ENCODE assay signal across 14 cellular contexts in the genomic region with DNA sequence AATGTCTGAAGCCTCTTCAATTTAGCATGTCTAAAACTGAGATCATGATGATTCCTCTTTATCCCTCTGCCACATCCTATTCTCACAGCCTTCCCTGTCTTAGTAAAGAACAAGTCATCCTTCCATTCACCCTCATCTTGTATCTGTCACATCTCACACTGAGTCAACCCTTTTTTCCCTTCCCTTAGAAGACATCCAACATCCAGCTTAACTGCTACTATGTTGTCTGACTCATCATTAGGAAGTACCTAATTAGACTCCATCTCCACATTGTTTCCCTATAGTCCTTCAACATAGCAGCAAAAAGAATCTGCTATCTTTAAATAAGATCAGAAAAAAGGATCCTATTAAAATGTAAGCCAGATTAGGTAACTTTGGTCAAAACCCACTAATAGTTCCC.
DNase-seq lines count a peak whose midpoint lies in the region; ATAC-seq and TF ChIP-seq lines count a peak whose summit lies in the region.
"Had no signal": no experiment of that assay in that cellular context is flagged by ENCODE, and none has a peak within 500 bp of the region (broad histone marks: within the 10 kb centered on the region; RNA-seq: fewer than 3 reads in every experiment).

No MANE protein-coding gene starts in this region.

- H3K27ac ChIP-seq in brain microvascular endothelial cell (no peak overlapping the region), right atrium auricular region (no peak overlapping the region)
- H3K27ac ChIP-seq: ovary, transverse colon had no signal

- DNase-seq in AG04449 (ENCODE audit: low read depth, low spot score) (peak; percentile 50), HFF-Myc (ENCODE audit: extremely low read depth, low read depth) (peak; percentile 56), brain microvascular endothelial cell (peak; percentile 45), kidney epithelial cell (ENCODE audit: low read depth) (peak; percentile 70), NCI-H524 treated with DMSO at 0.1 percent for 48 hours (lab: John Stamatoyannopoulos, UW) (no peak), iPS-NIHi11 (ENCODE audit: low spot score) (no peak), right atrium auricular region (ENCODE audit: low spot score) (no peak)
- DNase-seq: activated CD4-positive, alpha-beta T cell treated with anti-CD3 and anti-CD28 coated beads, Interleukin-2, amount 10 ng/mL, durations not matched to agents 24 days and 14 days; NCI-H1105 treated with DMSO at 0.1 percent for 48 hours; NCI-H446 treated with DMSO at 0.1 percent for 48 hours; OCI-M1; ovary; transverse colon had no signal

- H3K9me3 ChIP-seq in right atrium auricular region = no peaks in the 10 kb centered on the region
- H3K9me3 ChIP-seq: ovary, transverse colon had no signal

- ATAC-seq in GM19467 (IDR thresholded peaks at IDR 0.05; ENCODE audit: unreplicated experiment) = no peak

- H3K36me3 ChIP-seq in brain microvascular endothelial cell (replicated peaks) (no peaks in the 10 kb centered on the region), kidney epithelial cell (ENCODE audit: control insufficient read depth, insufficient read depth, low read length) (peaks cover 2% of the 10 kb centered on the region), right atrium auricular region (no peaks in the 10 kb centered on the region)
- H3K36me3 ChIP-seq: ovary had no signal

- CTCF ChIA-PET in AG04449 (lab: Yijun Ruan, JAX) = interaction anchor here (1.1 to 1.3 kb wide), 3 partner anchors 10 to 146 kb away, joined by 3 to 6 read pairs (median 5); no protein-coding TSS in a partner anchor

- H3K4me1 ChIP-seq in right atrium auricular region = no peaks in the 10 kb centered on the region

- TF ChIP-seq CTCF in AG04449 (IDR thresholded peaks at IDR 0.05; ENCODE audit: insufficient read depth, low read length, missing control alignments) (no peak), HFF-Myc (IDR thresholded peaks at IDR 0.05; ENCODE audit: low read depth, low read length, missing control alignments) (no peak), brain microvascular endothelial cell (IDR thresholded peaks at IDR 0.05; ENCODE audit: low read depth, low read length, missing control alignments) (no peak), kidney epithelial cell (IDR thresholded peaks at IDR 0.05; ENCODE audit: insufficient read depth, low read length, poor library complexity, severe bottlenecking) (no peak), right atrium auricular region (IDR thresholded peaks at IDR 0.05) (no peak)

- H3K27me3 ChIP-seq in brain microvascular endothelial cell (replicated peaks) (no peaks in the 10 kb centered on the region), kidney epithelial cell (ENCODE audit: control insufficient read depth, insufficient read depth, low read length) (no peaks in the 10 kb centered on the region), right atrium auricular region (no peaks in the 10 kb centered on the region)
- H3K27me3 ChIP-seq: ovary, transverse colon had no signal

- H3K4me3 ChIP-seq in AG04449 (ENCODE audit: low read depth, low read length) (no peak overlapping the region), HFF-Myc (replicated peaks; ENCODE audit: low read depth, low read length) (no peak overlapping the region), brain microvascular endothelial cell (ENCODE audit: low read depth, low read length) (no peak overlapping the region), kidney epithelial cell (ENCODE audit: low read depth, low read length) (no peak overlapping the region), right atrium auricular region (no peak overlapping the region)
- H3K4me3 ChIP-seq: ovary, transverse colon had no signal

- in situ Hi-C loops in brain microvascular endothelial cell (cut with HindIII; ENCODE audit: low pct_ligation_motif_present, low sequenced_read_pairs) = no loop called here

- POLR2A ChIA-PET in AG04449 (lab: Yijun Ruan, JAX) = no interaction called here

Comparison
In these comparisons a context has a peak if more than half of its experiments do, and no peak if none do; other contexts are left out.
1. DNase-seq: peak in AG04449 (single experiment), HFF-Myc (single experiment), brain microvascular endothelial cell (single experiment) and kidney epithelial cell (single experiment); none in NCI-H524 treated with DMSO at 0.1 percent for 48 hours (single experiment), iPS-NIHi11 (single experiment) and right atrium auricular region (single experiment).